Comparison of ENCODE assay signal across 15 cellular contexts in genomic region chr2:215760126-215760525, GRCh38.
DNase-seq lines count a peak whose midpoint lies in the region; ATAC-seq and TF ChIP-seq lines count a peak whose summit lies in the region.
"Had no signal": no experiment of that assay in that cellular context is flagged by ENCODE, and none has a peak within 500 bp of the region (broad histone marks: within the 10 kb centered on the region; RNA-seq: fewer than 3 reads in every experiment).

No MANE protein-coding gene starts in this region.

- intact Hi-C loops in mammary epithelial cell (cut with micrococcal nuclease): no loop called here
- intact Hi-C loops in MCF 10A (cut with micrococcal nuclease): no loop called here

- H3K27me3 ChIP-seq in mammary epithelial cell (ENCODE audit: insufficient read depth, low read length): no peaks in the 10 kb centered on the region
- H3K27me3 ChIP-seq in mesenchymal stem cell (ENCODE audit: control insufficient read depth in 1 of 2, insufficient read depth in 1 of 2, low read length in 2 of 2): no peaks in the 10 kb centered on the region
- H3K27me3 ChIP-seq: BLaER1 treated with 17β-estradiol and CSF1 and Interleukin-3, amounts not matched to agents 10 nM and 100 nM had no signal

- H3K9me3 Mint-ChIP-seq in MCF 10A (ENCODE audit: unreplicated experiment): no peaks in the 10 kb centered on the region

- H3K4me1 ChIP-seq in mammary epithelial cell (ENCODE audit: insufficient read depth, low read length): peaks cover 15% of the 10 kb centered on the region
- H3K4me1 ChIP-seq in mesenchymal stem cell (ENCODE audit: control insufficient read depth, insufficient read depth, low read depth, low read length): no peaks in the 10 kb centered on the region
- H3K4me1 ChIP-seq: HAP-1 had no signal

- no peak overlapping the region for H3K4ac ChIP-seq in mesenchymal stem cell (ENCODE audit: low read depth in 1 of 2, low read length in 2 of 2)

- no peak overlapping the region for H2BK120ac ChIP-seq in mesenchymal stem cell (ENCODE audit: low read depth, low read length)

- H2BK12ac ChIP-seq in mesenchymal stem cell (ENCODE audit: low read length in 2 of 2): no peak overlapping the region

- CTCF ChIA-PET in mammary epithelial cell (lab: Charles Lee; ENCODE audit: low non-redundant PET): no interaction called here
- CTCF ChIA-PET in MCF 10A (lab: Yijun Ruan, JAX): interaction anchor here (0.8 to 1.2 kb wide), 2 partner anchors 44 to 63 kb away, joined by 4 to 5 read pairs; no protein-coding TSS in a partner anchor

- BruUV-seq in mammary epithelial cell (replicated peaks; lab: Mats Ljungman, UMichigan) (no TSS peak), MCF 10A (replicated peaks; lab: Mats Ljungman, UMichigan) (no TSS peak)

- H3K23ac ChIP-seq in mesenchymal stem cell (ENCODE audit: low read length in 2 of 2): no peak overlapping the region

- H3K27ac Mint-ChIP-seq in MCF 10A (ENCODE audit: low read depth, unreplicated experiment): no peak overlapping the region
- H3K27ac Mint-ChIP-seq: B cell; CD8-positive, alpha-beta T cell had no signal

- H3K4me3 ChIP-seq in mammary epithelial cell (replicated peaks in 1 of 3; ENCODE audit: insufficient read depth in 1 of 3, low read depth in 2 of 3, low read length in 3 of 3): no peak overlapping the region
- H3K4me3 ChIP-seq in mesenchymal stem cell (ENCODE audit: insufficient read depth in 1 of 2, low read depth in 1 of 2, low read length in 2 of 2): peak overlapping the region in 1 of 2 experiments; percentile 64
- H3K4me3 ChIP-seq: BLaER1 treated with 17β-estradiol and CSF1 and Interleukin-3, amounts not matched to agents 10 nM and 100 nM; HAP-1 had no signal

- H4K20me1 ChIP-seq in mammary epithelial cell (ENCODE audit: insufficient read depth, low read length): no peaks in the 10 kb centered on the region
- H4K20me1 ChIP-seq: BLaER1 treated with 17β-estradiol and CSF1 and Interleukin-3, amounts not matched to agents 10 nM and 100 nM had no signal

- no peaks in the 10 kb centered on the region for H3K9me3 ChIP-seq in mammary epithelial cell (replicated peaks; ENCODE audit: insufficient read depth, low read length)
- no peaks in the 10 kb centered on the region for H3K9me3 ChIP-seq in mesenchymal stem cell (ENCODE audit: control insufficient read depth, low read length)
- H3K9me3 ChIP-seq: HAP-1 had no signal

- H3K9ac ChIP-seq in mammary epithelial cell (ENCODE audit: insufficient read depth, low read length) (no peak overlapping the region), mesenchymal stem cell (ENCODE audit: low read length) (peak overlapping the region; percentile 79)
- H3K9ac ChIP-seq: BLaER1 treated with 17β-estradiol and CSF1 and Interleukin-3, amounts not matched to agents 10 nM and 100 nM had no signal

- no peaks in the 10 kb centered on the region for H3K79me2 ChIP-seq in mammary epithelial cell (ENCODE audit: insufficient read depth, low read length)

- 89% methylated on average over 2 of the region's 2 CpGs for WGBS in mammary epithelial cell (ENCODE audit: low coverage, missing lambda C conversion rate)
- 32% methylated on average over 2 of the region's 2 CpGs for WGBS in mesenchymal stem cell

- H2BK15ac ChIP-seq in mesenchymal stem cell (ENCODE audit: low read depth, poor library complexity, severe bottlenecking): no peak overlapping the region

- H3K27me3 Mint-ChIP-seq in MCF 10A (ENCODE audit: insufficient read depth, unreplicated experiment): no peaks in the 10 kb centered on the region

- DNase-seq in mammary epithelial cell (no peak), MCF 10A (ENCODE audit: unreplicated experiment) (no peak), SK-N-DZ (ENCODE audit: low spot score) (peak; percentile 52), mesenchymal stem cell (no peak), NCI-H510A treated with DMSO at 0.1 percent for 48 hours (lab: John Stamatoyannopoulos, UW) (no peak), amniotic stem cell (lab: John Stamatoyannopoulos, UW) (no peak)
- DNase-seq: Calu3; CD8-positive, alpha-beta T cell; DMS79 treated with DMSO at 0.1 percent for 48 hours; GF-D8 had no signal

- no peaks in the 10 kb centered on the region for H3K79me1 ChIP-seq in mesenchymal stem cell (replicated peaks; ENCODE audit: low read length, poor library complexity, severe bottlenecking)

- dilution Hi-C loops in mammary epithelial cell (cut with HindIII; ENCODE audit: low sequenced_read_pairs): no loop called here

- no peak for ATAC-seq in GM18870 (IDR thresholded peaks at IDR 0.05; ENCODE audit: unreplicated experiment)
- ATAC-seq: CD8-positive, alpha-beta T cell had no signal

- no peak overlapping the region for H4K91ac ChIP-seq in mesenchymal stem cell (ENCODE audit: low read length)

- H4K8ac ChIP-seq in mesenchymal stem cell (ENCODE audit: low read length): no peak overlapping the region

- H3K18ac ChIP-seq in mesenchymal stem cell (ENCODE audit: low read depth in 1 of 2, low read length in 2 of 2): no peak overlapping the region

- no peak overlapping the region for H2AFZ ChIP-seq in mammary epithelial cell (ENCODE audit: low read depth, low read length)
- H2AFZ ChIP-seq in mesenchymal stem cell (ENCODE audit: low read depth, low read length): no peak overlapping the region

- peaks cover 7% of the 10 kb centered on the region for H3K36me3 Mint-ChIP-seq in MCF 10A (ENCODE audit: insufficient read depth, unreplicated experiment)
- H3K36me3 Mint-ChIP-seq: CD8-positive, alpha-beta T cell had no signal

- in situ Hi-C loops in mammary epithelial cell (cut with MboI; ENCODE audit: low sequenced_read_pairs in 2 of 2): no loop called here

- H3K4me3 Mint-ChIP-seq in MCF 10A (ENCODE audit: unreplicated experiment): no peak overlapping the region
- H3K4me3 Mint-ChIP-seq: B cell; CD8-positive, alpha-beta T cell had no signal

- H3K4me2 ChIP-seq in mammary epithelial cell (ENCODE audit: insufficient read depth, low read depth, low read length) (no peak overlapping the region), mesenchymal stem cell (ENCODE audit: low read length, poor library complexity, severe bottlenecking) (no peak overlapping the region)
- H3K4me2 ChIP-seq: BLaER1 treated with 17β-estradiol and CSF1 and Interleukin-3, amounts not matched to agents 10 nM and 100 nM had no signal

- H3K36me3 ChIP-seq in mammary epithelial cell (ENCODE audit: insufficient read depth, low read length) (no peaks in the 10 kb centered on the region), mesenchymal stem cell (ENCODE audit: control insufficient read depth in 1 of 2, insufficient read depth in 2 of 2, low read depth in 1 of 2, low read length in 2 of 2) (no peaks in the 10 kb centered on the region)
- H3K36me3 ChIP-seq: BLaER1 treated with 17β-estradiol and CSF1 and Interleukin-3, amounts not matched to agents 10 nM and 100 nM; HAP-1 had no signal

- no peak overlapping the region for H3K14ac ChIP-seq in mesenchymal stem cell (ENCODE audit: low read length in 2 of 2)

- peak overlapping the region; percentile 52 for H3K27ac ChIP-seq in mammary epithelial cell (ENCODE audit: insufficient read depth, low read depth, low read length)
- H3K27ac ChIP-seq in mesenchymal stem cell (ENCODE audit: low read length, poor library complexity, severe bottlenecking): no peak overlapping the region
- H3K27ac ChIP-seq: BLaER1 treated with 17β-estradiol and CSF1 and Interleukin-3, amounts not matched to agents 10 nM and 100 nM; HL-60 had no signal

- H2AK5ac ChIP-seq in mesenchymal stem cell (ENCODE audit: low read length, severe bottlenecking): no peak overlapping the region

- H3K4me1 Mint-ChIP-seq in MCF 10A (ENCODE audit: insufficient read depth, unreplicated experiment): peaks cover 17% of the 10 kb centered on the region
- H3K4me1 Mint-ChIP-seq: B cell had no signal

- no peak overlapping the region for H2BK5ac ChIP-seq in mesenchymal stem cell (ENCODE audit: low read depth, low read length, poor library complexity, severe bottlenecking)

- TF ChIP-seq CTCF in mammary epithelial cell (conservative IDR thresholded peaks at IDR 0.05 in 1 of 2, IDR thresholded peaks at IDR 0.05 in 1 of 2; ENCODE audit: extremely low read depth in 1 of 2, insufficient read depth in 1 of 2, low read depth in 1 of 2, low read length in 2 of 2): no peak
- TF ChIP-seq CTCF in MCF 10A (IDR thresholded peaks at IDR 0.05; ENCODE audit: unreplicated experiment): no peak

- POLR2A ChIA-PET in MCF 10A (lab: Yijun Ruan, JAX): no interaction called here
